ENCODE assay signal across 1 cellular context in genomic region chr17:75289832-75290337, GRCh38.
TF ChIP-seq lines count a peak whose summit lies in the region.

No MANE protein-coding gene starts in this region.

TF ChIP-seq in K562, 482 proteins besides CTCF, POLR2A, EP300 and RAD21 (continued from another document and continues in another):
- TF ChIP-seq ZNF407 (IDR thresholded peaks at IDR 0.05; ENCODE audit: low read depth) (no peak), POLR3G (IDR thresholded peaks at IDR 0.05; ENCODE audit: extremely low read depth, insufficient read length, insufficient replicate concordance) (no peak), NR2F6 (CRISPR knock-in tag; IDR thresholded peaks at IDR 0.05) (no peak), ZNF354B (CRISPR knock-in tag; IDR thresholded peaks at IDR 0.05) (no peak), ZNF431 (CRISPR knock-in tag; IDR thresholded peaks at IDR 0.05) (no peak), MITF (IDR thresholded peaks at IDR 0.05) (0 out of 2 replicates have a peak, but pooled peaks have one; percentile 0), TEAD1 (CRISPR knock-in tag; IDR thresholded peaks at IDR 0.05) (no peak), SFPQ (IDR thresholded peaks at IDR 0.05; ENCODE audit: low read depth, low read length) (no peak), U2AF1 (optimal IDR thresholded peaks at IDR 0.05; ENCODE audit: low read depth, low read length) (no peak), SREBF1 (IDR thresholded peaks at IDR 0.05; ENCODE audit: borderline replicate concordance, low read depth, low read length) (no peak), ZNF23 (CRISPR knock-in tag; IDR thresholded peaks at IDR 0.05) (no peak), NFIC (IDR thresholded peaks at IDR 0.05) (peak; percentile 41; the same call in 1 of the 2 replicates), ZNF174 (CRISPR knock-in tag; IDR thresholded peaks at IDR 0.05) (no peak), ZNF583 (CRISPR knock-in tag; IDR thresholded peaks at IDR 0.05) (no peak), TEAD2 (tag; IDR thresholded peaks at IDR 0.05) (no peak), ELF2 (CRISPR knock-in tag; IDR thresholded peaks at IDR 0.05) (no peak), RBM17 (IDR thresholded peaks at IDR 0.05; ENCODE audit: borderline replicate concordance, low read depth, low read length) (no peak), ZNF551 (CRISPR knock-in tag; IDR thresholded peaks at IDR 0.05) (no peak), ARID4B (CRISPR knock-in tag; IDR thresholded peaks at IDR 0.05) (no peak), NONO (IDR thresholded peaks at IDR 0.05; ENCODE audit: low read depth in 2 of 2, low read length in 1 of 2) (no peak), CHAMP1 (IDR thresholded peaks at IDR 0.05) (no peak), MAFF (IDR thresholded peaks at IDR 0.05; ENCODE audit: low read length) (no peak), SMAD2 (IDR thresholded peaks at IDR 0.05; ENCODE audit: low read depth, low read length) (no peak), PCBP2 (IDR thresholded peaks at IDR 0.05; ENCODE audit: low read depth, low read length, poor library complexity, severe bottlenecking) (no peak), THRB (CRISPR knock-in tag; conservative IDR thresholded peaks at IDR 0.05) (no peak), NFXL1 (CRISPR knock-in tag; IDR thresholded peaks at IDR 0.05) (no peak), ZNF121 (CRISPR knock-in tag; conservative IDR thresholded peaks at IDR 0.05) (no peak), KLF16 (IDR thresholded peaks at IDR 0.05) (no peak), FOSL1 (tag; conservative IDR thresholded peaks at IDR 0.05) (peak; percentile 96), CREB3L1 (IDR thresholded peaks at IDR 0.05; ENCODE audit: borderline replicate concordance, low read depth) (no peak), ZKSCAN3 (CRISPR knock-in tag; IDR thresholded peaks at IDR 0.05) (no peak), CEBPB (tag; IDR thresholded peaks at IDR 0.05) (peak; percentile 70), CBX1 (IDR thresholded peaks at IDR 0.05; ENCODE audit: low read depth) (no peak), CLOCK (CRISPR knock-in tag; IDR thresholded peaks at IDR 0.05; ENCODE audit: borderline replicate concordance) (no peak)
